18 cellular contexts compared by ENCODE assay signal in genomic region chr11:122803716-122804115, GRCh38. TPM values are rescaled to one million over a fixed set of nuclear protein-coding genes. Genes with fewer than 3 reads are reported as not detected.
DNase-seq lines count a peak whose midpoint lies in the region; ATAC-seq and TF ChIP-seq lines count a peak whose summit lies in the region.
"Had no signal": no experiment of that assay in that cellular context is flagged by ENCODE, and none has a peak within 500 bp of the region (broad histone marks: within the 10 kb centered on the region; RNA-seq: fewer than 3 reads in every experiment).

No MANE protein-coding gene starts in this region.

- 60 to 74% methylated on average over 5 of the region's 5 CpGs for WGBS in esophagus, 2 donors

- ATAC-seq in RWPE2 (ENCODE audit: low read depth) = peak; percentile 77
- ATAC-seq: body of pancreas, psoas muscle had no signal

- H3K4me1 ChIP-seq in RWPE2 (ENCODE audit: insufficient read depth, poor library complexity, severe bottlenecking) = peaks cover 36% of the 10 kb centered on the region
- peaks cover 2 to 11% of the 10 kb centered on the region in 2 donors for H3K4me1 ChIP-seq in esophagus (ENCODE audit: control insufficient read depth in 2 of 2, insufficient read depth in 2 of 2, low read length in 1 of 2)
- H3K4me1 ChIP-seq: body of pancreas had no signal

- intact Hi-C loops in cardiac septum (cut with DNase I) = no loop called here

- DNase-seq in Daoy (ENCODE audit: low read depth) (peak; percentile 35), RWPE2 (ENCODE audit: low spot score) (peak; percentile 82), cardiac septum (ENCODE audit: low spot score) (no peak), COLO668 (lab: John Stamatoyannopoulos, UW; ENCODE audit: unreplicated experiment) (no peak), OCI-M2 (lab: John Stamatoyannopoulos, UW; ENCODE audit: unreplicated experiment) (no peak), NCI-H2196 treated with DMSO at 0.1 percent for 48 hours (lab: John Stamatoyannopoulos, UW; ENCODE audit: unreplicated experiment) (no peak)
- DNase-seq: activated T-cell treated with anti-CD3 and anti-CD28 coated beads for 4 hours; body of pancreas; Kasumi-1; NCI-H187; psoas muscle; stimulated activated CD4-positive, alpha-beta T cell treated with anti-CD3 and anti-CD28 coated beads, Interleukin-4, amount 100 ng/mL, for 4 hours; stomach had no signal

- H3K27ac ChIP-seq in RWPE2 (ENCODE audit: poor library complexity, severe bottlenecking) (peak overlapping the region; percentile 98), esophagus (ENCODE audit: low read depth in 2 of 2, low read length in 1 of 2) (peak overlapping the region; percentile 85 to 97), skin epidermis (peak overlapping the region in 20 of 21 experiments; percentile 5 to 81 (median 60))
- H3K27ac ChIP-seq: body of pancreas, psoas muscle, SK-N-MC, stomach, VCaP had no signal

- no peaks in the 10 kb centered on the region for H3K9me3 ChIP-seq in RWPE2 (ENCODE audit: severe bottlenecking)
- H3K9me3 ChIP-seq in esophagus (ENCODE audit: control insufficient read depth in 2 of 2, insufficient read depth in 1 of 2, low read depth in 1 of 2, low read length in 1 of 2) = no peaks in the 10 kb centered on the region
- H3K9me3 ChIP-seq: body of pancreas, psoas muscle, stomach had no signal

- no peaks in the 10 kb centered on the region for H3K27me3 ChIP-seq in RWPE2 (ENCODE audit: insufficient read depth, poor library complexity, severe bottlenecking)
- no peaks in the 10 kb centered on the region for H3K27me3 ChIP-seq in esophagus (ENCODE audit: control insufficient read depth in 1 of 2, insufficient read depth in 2 of 2, low read length in 2 of 2)
- H3K27me3 ChIP-seq: body of pancreas, stomach had no signal

- no peak overlapping the region for H3K4me3 ChIP-seq in RWPE2 (ENCODE audit: severe bottlenecking)
- no peak overlapping the region for H3K4me3 ChIP-seq in esophagus (ENCODE audit: low read depth in 1 of 2, low read length in 2 of 2)
- no peak overlapping the region for H3K4me3 ChIP-seq in skin epidermis
- H3K4me3 ChIP-seq: body of pancreas, psoas muscle, SK-N-MC, stomach had no signal

- H3K36me3 ChIP-seq in RWPE2 (ENCODE audit: low read depth) = peaks cover 10% of the 10 kb centered on the region
- no peaks in the 10 kb centered on the region for H3K36me3 ChIP-seq in esophagus (ENCODE audit: control insufficient read depth in 2 of 2, insufficient read depth in 2 of 2, low read length in 1 of 2)

- no peak for TF ChIP-seq CTCF in RWPE2 (IDR thresholded peaks at IDR 0.05; ENCODE audit: poor library complexity, severe bottlenecking)

RNA-seq across cellular contexts. Expression of gene CRTAM, which starts 34.6 kb away (rescaled TPM):
- total RNA-seq in Daoy (2014; rRNA removed; shearing (Covaris generic)) = 0.06 and 0.27 TPM in 2 replicates
- under 1 TPM; 0.08 to 0.14 TPM for polyA plus RNA-seq in esophagus
- total RNA-seq in cardiac septum = 0.46 TPM
- total RNA-seq: body of pancreas, epithelial cell of proximal tubule had no signal

Comparison
In these comparisons a context has a peak if more than half of its experiments do, and no peak if none do; other contexts are left out.
1. DNase-seq: peak in Daoy (single experiment) and RWPE2 (single experiment); none in cardiac septum (single experiment), COLO668 (single experiment), OCI-M2 (single experiment) and NCI-H2196 treated with DMSO at 0.1 percent for 48 hours (single experiment).
2. Peak in every context shown above with its lines, with median percentiles within 50 percentile points of each other: H3K27ac ChIP-seq.